Comparison of ENCODE assay signal across 11 cellular contexts in the genomic region with DNA sequence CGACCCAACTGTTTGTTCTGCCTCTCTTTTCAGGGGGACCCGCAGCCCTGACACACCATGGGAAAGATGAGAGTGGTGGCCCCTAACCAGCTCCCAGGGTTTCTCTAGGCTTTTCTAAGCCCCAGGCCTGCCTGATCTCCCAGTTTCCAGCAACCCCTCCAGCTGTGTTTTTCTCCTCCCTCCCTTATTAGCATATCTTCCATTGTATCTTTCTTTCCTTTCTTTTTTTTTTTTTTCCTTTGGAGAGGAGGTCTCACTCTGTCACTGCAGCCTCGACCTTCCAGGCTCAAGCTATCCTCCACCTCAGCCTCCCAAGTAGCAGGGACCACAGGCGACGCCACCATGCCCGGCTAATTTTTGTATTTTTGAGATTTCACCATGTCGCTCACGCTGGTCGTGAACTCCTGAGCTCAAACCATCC. TPM values are rescaled to one million over a fixed set of nuclear protein-coding genes. Genes with fewer than 3 reads are reported as not detected.
DNase-seq lines count a peak whose midpoint lies in the region; ATAC-seq and TF ChIP-seq lines count a peak whose summit lies in the region.
"Had no signal": no experiment of that assay in that cellular context is flagged by ENCODE, and none has a peak within 500 bp of the region (broad histone marks: within the 10 kb centered on the region; RNA-seq: fewer than 3 reads in every experiment).

No MANE protein-coding gene starts in this region.

- H3K4me1 Mint-ChIP-seq in activated naive CD4-positive, alpha-beta T cell treated with anti-CD3 and anti-CD28 coated beads, Interleukin-2, amount 50 U/mL, for 24 hours: peaks cover 64% of the 10 kb centered on the region
- H3K4me1 Mint-ChIP-seq in activated naive CD8-positive, alpha-beta T cell treated with anti-CD3 and anti-CD28 coated beads, Interleukin-2, amount 50 U/mL, for 24 hours: peaks cover 65% of the 10 kb centered on the region
- peaks cover 34 to 64% (median 54%) of the 10 kb centered on the region in 3 donors for H3K4me1 Mint-ChIP-seq in naive B cell

- H3K9me3 ChIP-seq in upper lobe of right lung: no peaks in the 10 kb centered on the region

- DNase-seq in activated naive CD4-positive, alpha-beta T cell treated with anti-CD3 and anti-CD28 coated beads, Interleukin-2, amount 50 U/mL, for 16 hours: no peak
- DNase-seq in activated naive CD8-positive, alpha-beta T cell treated with anti-CD3 and anti-CD28 coated beads, Interleukin-2, amount 50 U/mL, for 24 hours: no peak
- DNase-seq in naive B cell (no peak), upper lobe of right lung (no peak), ACHN (no peak), HuH-7.5 (ENCODE audit: low spot score) (no peak)
- DNase-seq: left ventricle myocardium superior, NCI-H1930 had no signal

- no peak for TF ChIP-seq CTCF in upper lobe of right lung (IDR thresholded peaks at IDR 0.05)

- no peaks in the 10 kb centered on the region for H3K9me3 Mint-ChIP-seq in activated naive CD4-positive, alpha-beta T cell treated with anti-CD3 and anti-CD28 coated beads, Interleukin-2, amount 50 U/mL, for 24 hours
- no peaks in the 10 kb centered on the region for H3K9me3 Mint-ChIP-seq in activated naive CD8-positive, alpha-beta T cell treated with anti-CD3 and anti-CD28 coated beads, Interleukin-2, amount 50 U/mL, for 24 hours
- no peaks in the 10 kb centered on the region for H3K9me3 Mint-ChIP-seq in naive B cell

- in situ Hi-C loops in ACHN (cut with HindIII; ENCODE audit: low pct_ligation_motif_present, low pct_unique_long_range_greater_than_20kb, low sequenced_read_pairs): no loop called here

- intact Hi-C loops in upper lobe of right lung (cut with DNase I): no loop called here

- no peak for ATAC-seq in activated naive CD8-positive, alpha-beta T cell treated with anti-CD3 and anti-CD28 coated beads, Interleukin-2, amount 50 U/mL, for 24 hours
- ATAC-seq in naive B cell (ENCODE audit: low read depth in 2 of 2) (no peak), upper lobe of right lung (no peak), HG03439 (IDR thresholded peaks at IDR 0.05; ENCODE audit: unreplicated experiment) (no peak)
- ATAC-seq: left ventricle myocardium superior had no signal

- no peaks in the 10 kb centered on the region for H3K36me3 ChIP-seq in upper lobe of right lung

- H3K36me3 Mint-ChIP-seq in activated naive CD4-positive, alpha-beta T cell treated with anti-CD3 and anti-CD28 coated beads, Interleukin-2, amount 50 U/mL, for 24 hours: peaks cover 4% of the 10 kb centered on the region
- H3K36me3 Mint-ChIP-seq in activated naive CD8-positive, alpha-beta T cell treated with anti-CD3 and anti-CD28 coated beads, Interleukin-2, amount 50 U/mL, for 24 hours (ENCODE audit: low read depth): peaks cover 13% of the 10 kb centered on the region
- H3K36me3 Mint-ChIP-seq in naive B cell: no peaks in the 10 kb centered on the region

- H3K27me3 Mint-ChIP-seq in activated naive CD4-positive, alpha-beta T cell treated with anti-CD3 and anti-CD28 coated beads, Interleukin-2, amount 50 U/mL, for 24 hours: no peaks in the 10 kb centered on the region
- H3K27me3 Mint-ChIP-seq in activated naive CD8-positive, alpha-beta T cell treated with anti-CD3 and anti-CD28 coated beads, Interleukin-2, amount 50 U/mL, for 24 hours: no peaks in the 10 kb centered on the region
- H3K27me3 Mint-ChIP-seq in naive B cell: no peaks in the 10 kb centered on the region

- peak overlapping the region; percentile 13 for H3K27ac Mint-ChIP-seq in activated naive CD4-positive, alpha-beta T cell treated with anti-CD3 and anti-CD28 coated beads, Interleukin-2, amount 50 U/mL, for 24 hours
- peak overlapping the region; percentile 90 for H3K27ac Mint-ChIP-seq in activated naive CD8-positive, alpha-beta T cell treated with anti-CD3 and anti-CD28 coated beads, Interleukin-2, amount 50 U/mL, for 24 hours
- H3K27ac Mint-ChIP-seq in naive B cell: peak overlapping the region in 2 of 6 donors; percentile 76 to 97

- peak overlapping the region; percentile 81 for H3K4me3 Mint-ChIP-seq in activated naive CD4-positive, alpha-beta T cell treated with anti-CD3 and anti-CD28 coated beads, Interleukin-2, amount 50 U/mL, for 24 hours
- H3K4me3 Mint-ChIP-seq in activated naive CD8-positive, alpha-beta T cell treated with anti-CD3 and anti-CD28 coated beads, Interleukin-2, amount 50 U/mL, for 24 hours: peak overlapping the region; percentile 79
- H3K4me3 Mint-ChIP-seq in naive B cell: peak overlapping the region; percentile 69 to 92 (median 82)

- no peaks in the 10 kb centered on the region for H3K27me3 ChIP-seq in upper lobe of right lung

- no peak overlapping the region for H3K4me3 ChIP-seq in upper lobe of right lung

- H3K4me1 ChIP-seq in upper lobe of right lung: peaks cover 64% of the 10 kb centered on the region

- H3K27ac ChIP-seq in upper lobe of right lung: peak overlapping the region; percentile 84
- H3K27ac ChIP-seq: C4-2B had no signal

RNA-seq across cellular contexts. Expression of a gene that starts 1.8 kb away (rescaled TPM):
- polyA plus RNA-seq in naive B cell (ENCODE audit: low read depth in 6 of 6): 100 to 1,000 TPM in 4 of 6 donors, 10 to 100 TPM in 2; 95.5 to 127 (median 115) TPM
- 354 TPM for total RNA-seq in upper lobe of right lung

RNA-seq across cellular contexts. Expression of a gene that starts 5.7 kb away (rescaled TPM):
- polyA plus RNA-seq in naive B cell (ENCODE audit: low read depth in 6 of 6): under 1 TPM in 2 of 6 donors, not detected in 4; 0.13 to 0.42 TPM
- 1.2 TPM for total RNA-seq in upper lobe of right lung

RNA-seq across cellular contexts. Expression of a gene that starts 30.3 kb away (rescaled TPM):
- 1 to 10 TPM; 2.4 to 8.8 (median 3.5) TPM for polyA plus RNA-seq in naive B cell (ENCODE audit: low read depth in 6 of 6)
- 26.5 TPM for total RNA-seq in upper lobe of right lung

RNA-seq across cellular contexts. Expression of a gene that starts 31.8 kb away (rescaled TPM):
- polyA plus RNA-seq in naive B cell (ENCODE audit: low read depth in 6 of 6): 10 to 100 TPM; 40.2 to 89.9 (median 48.7) TPM
- total RNA-seq in upper lobe of right lung: 18.3 TPM

RNA-seq across cellular contexts. Expression of a gene that starts 50.2 kb away (rescaled TPM):
- 10 to 100 TPM; 16.5 to 30.5 (median 22.6) TPM for polyA plus RNA-seq in naive B cell (ENCODE audit: low read depth in 6 of 6)
- total RNA-seq in upper lobe of right lung: 45.8 TPM
